In genomic region chr11:3161309-3161708, GRCh38 we compare ENCODE assay signal across 13 cellular contexts. TPM values are rescaled to one million over a fixed set of nuclear protein-coding genes. Genes with fewer than 3 reads are reported as not detected.
DNase-seq lines count a peak whose midpoint lies in the region; ATAC-seq and TF ChIP-seq lines count a peak whose summit lies in the region.
"Had no signal": no experiment of that assay in that cellular context is flagged by ENCODE, and none has a peak within 500 bp of the region (broad histone marks: within the 10 kb centered on the region; RNA-seq: fewer than 3 reads in every experiment).

No MANE protein-coding gene starts in this region.

- H3K27ac ChIP-seq in CD4-positive, alpha-beta T cell (ENCODE audit: low read depth, low read length), result no peak overlapping the region
- H3K27ac ChIP-seq in ascending aorta (peak overlapping the region; percentile 91 to 93), rectal smooth muscle tissue (ENCODE audit: low read depth, low read length) (peak overlapping the region; percentile 79)

- TF ChIP-seq CTCF in CD4-positive, alpha-beta T cell (IDR thresholded peaks at IDR 0.05), result no peak
- TF ChIP-seq CTCF in ascending aorta (IDR thresholded peaks at IDR 0.05), result no peak

- POLR2A ChIA-PET in CD4-positive, alpha-beta T cell (lab: Charles Lee), result no interaction called here

- H3K4me3 Mint-ChIP-seq in CD4-positive, alpha-beta T cell, result peak overlapping the region; percentile 63
- H3K4me3 Mint-ChIP-seq: CD4-positive, CD25-positive, alpha-beta regulatory T cell; stimulated activated memory B cell treated with anti-CD40 and anti-IgM and Interleukin-4, amounts not matched to agents 10 μg/mL and 1 μg/mL and 100 μg/mL, for 72 hours had no signal

- no peaks in the 10 kb centered on the region for H3K36me3 Mint-ChIP-seq in CD4-positive, alpha-beta T cell (ENCODE audit: low read depth)
- H3K36me3 Mint-ChIP-seq: CD4-positive, CD25-positive, alpha-beta regulatory T cell; stimulated activated memory B cell treated with anti-CD40 and anti-IgM and Interleukin-4, amounts not matched to agents 10 μg/mL and 1 μg/mL and 100 μg/mL, for 72 hours had no signal

- no peak overlapping the region for H3K9ac ChIP-seq in iPS-15b (ENCODE audit: low read depth, low read length)
- H3K9ac ChIP-seq in rectal smooth muscle tissue (ENCODE audit: low read length), result no peak overlapping the region

- peaks cover 17% of the 10 kb centered on the region for H3K27me3 Mint-ChIP-seq in CD4-positive, alpha-beta T cell

- no peak for DNase-seq in CD4-positive, alpha-beta T cell
- DNase-seq in ascending aorta (ENCODE audit: low spot score in 2 of 2), result no peak
- no peak for DNase-seq in islet precursor cell
- no peak for DNase-seq in activated CD4-positive, CD25-positive, alpha-beta regulatory T cell (lab: John Stamatoyannopoulos, UW)
- no peak for DNase-seq in NCI-H187 treated with DMSO at 0.1 percent for 48 hours (lab: John Stamatoyannopoulos, UW)
- DNase-seq: activated CD4-positive, alpha-beta T cell treated with anti-CD3 and anti-CD28 coated beads for 4 hours; CD4-positive, CD25-positive, alpha-beta regulatory T cell; NCI-H1694 treated with DMSO at 0.1 percent for 48 hours had no signal

- H3K27me3 ChIP-seq in CD4-positive, alpha-beta T cell (ENCODE audit: control insufficient read depth, insufficient read depth, low read length), result peaks cover 4% of the 10 kb centered on the region
- H3K27me3 ChIP-seq in ascending aorta (no peaks in the 10 kb centered on the region), iPS-15b (ENCODE audit: control insufficient read depth, insufficient read depth, low read length) (peaks cover 12% of the 10 kb centered on the region), rectal smooth muscle tissue (ENCODE audit: control insufficient read depth, insufficient read depth, low read length) (no peaks in the 10 kb centered on the region)

- no peaks in the 10 kb centered on the region for H3K36me3 ChIP-seq in ascending aorta
- no peaks in the 10 kb centered on the region for H3K36me3 ChIP-seq in iPS-15b (ENCODE audit: control insufficient read depth, insufficient read depth, low read length)
- no peaks in the 10 kb centered on the region for H3K36me3 ChIP-seq in rectal smooth muscle tissue (ENCODE audit: control insufficient read depth, insufficient read depth, low read length)

- CTCF ChIA-PET in CD4-positive, alpha-beta T cell (lab: Charles Lee), result no interaction called here

- peaks cover 38% of the 10 kb centered on the region for H3K4me1 Mint-ChIP-seq in CD4-positive, alpha-beta T cell (ENCODE audit: low read depth)

- H3K27ac Mint-ChIP-seq in CD4-positive, alpha-beta T cell, result no peak overlapping the region
- H3K27ac Mint-ChIP-seq: CD4-positive, CD25-positive, alpha-beta regulatory T cell; stimulated activated memory B cell treated with anti-CD40 and anti-IgM and Interleukin-4, amounts not matched to agents 10 μg/mL and 1 μg/mL and 100 μg/mL, for 72 hours had no signal

- no peaks in the 10 kb centered on the region for H3K9me3 ChIP-seq in CD4-positive, alpha-beta T cell (ENCODE audit: control insufficient read depth, low read length)
- no peaks in the 10 kb centered on the region for H3K9me3 ChIP-seq in ascending aorta
- H3K9me3 ChIP-seq in iPS-15b (ENCODE audit: control insufficient read depth, insufficient read depth, low read length), result no peaks in the 10 kb centered on the region

- H3K4me3 ChIP-seq in ascending aorta, result peak overlapping the region; percentile 64 to 86
- H3K4me3 ChIP-seq in iPS-15b (ENCODE audit: low read depth, low read length), result peak overlapping the region; percentile 82
- H3K4me3 ChIP-seq in rectal smooth muscle tissue (ENCODE audit: low read length), result peak overlapping the region; percentile 65

- intact Hi-C loops in CD4-positive, alpha-beta T cell (cut with DNase I, micrococcal nuclease), result loop anchor here in 1 of 2 experiments (10.0 kb wide), 1 partner anchor 47 kb away; no protein-coding TSS in a partner anchor
- intact Hi-C loops in ascending aorta (cut with DNase I), result loop anchor here (2.0 to 5.0 kb wide), 6 partner anchors 37 to 261 kb away; partner anchors contain the start of genes CARS1 and NAP1L4

- H3K4me1 ChIP-seq in ascending aorta (peaks cover 40 to 59% of the 10 kb centered on the region in 2 donors), iPS-15b (ENCODE audit: control insufficient read depth, insufficient read depth, low read length) (peaks cover 5% of the 10 kb centered on the region), rectal smooth muscle tissue (ENCODE audit: control insufficient read depth, insufficient read depth, low read length) (peaks cover 41% of the 10 kb centered on the region)

- ATAC-seq in CD4-positive, alpha-beta T cell (ENCODE audit: poor library complexity), result no peak
- ATAC-seq in HG03432 (IDR thresholded peaks at IDR 0.05; ENCODE audit: unreplicated experiment), result no peak
- ATAC-seq: stimulated activated memory B cell treated with anti-CD40 and anti-IgM and Interleukin-4, amounts not matched to agents 10 μg/mL and 1 μg/mL and 100 μg/mL, for 72 hours had no signal

- no peaks in the 10 kb centered on the region for H3K9me3 Mint-ChIP-seq in CD4-positive, alpha-beta T cell
- H3K9me3 Mint-ChIP-seq: CD4-positive, CD25-positive, alpha-beta regulatory T cell; stimulated activated memory B cell treated with anti-CD40 and anti-IgM and Interleukin-4, amounts not matched to agents 10 μg/mL and 1 μg/mL and 100 μg/mL, for 72 hours had no signal

RNA-seq across cellular contexts. Expression of gene OSBPL5, which starts 3.8 kb away (rescaled TPM):
- total RNA-seq in CD4-positive, alpha-beta T cell, result 1 to 10 TPM; 6.7 to 9.1 TPM
- total RNA-seq in ascending aorta, result 92.0 TPM

RNA-seq across cellular contexts. Expression of gene MRGPRG, which starts 57.3 kb away (rescaled TPM):
- not detected for total RNA-seq in CD4-positive, alpha-beta T cell
- not detected for total RNA-seq in ascending aorta
- total RNA-seq: CD4-positive, CD25-positive, alpha-beta regulatory T cell; pulmonary artery endothelial cell had no signal
